8 cellular contexts compared by ENCODE assay signal in the genomic region with DNA sequence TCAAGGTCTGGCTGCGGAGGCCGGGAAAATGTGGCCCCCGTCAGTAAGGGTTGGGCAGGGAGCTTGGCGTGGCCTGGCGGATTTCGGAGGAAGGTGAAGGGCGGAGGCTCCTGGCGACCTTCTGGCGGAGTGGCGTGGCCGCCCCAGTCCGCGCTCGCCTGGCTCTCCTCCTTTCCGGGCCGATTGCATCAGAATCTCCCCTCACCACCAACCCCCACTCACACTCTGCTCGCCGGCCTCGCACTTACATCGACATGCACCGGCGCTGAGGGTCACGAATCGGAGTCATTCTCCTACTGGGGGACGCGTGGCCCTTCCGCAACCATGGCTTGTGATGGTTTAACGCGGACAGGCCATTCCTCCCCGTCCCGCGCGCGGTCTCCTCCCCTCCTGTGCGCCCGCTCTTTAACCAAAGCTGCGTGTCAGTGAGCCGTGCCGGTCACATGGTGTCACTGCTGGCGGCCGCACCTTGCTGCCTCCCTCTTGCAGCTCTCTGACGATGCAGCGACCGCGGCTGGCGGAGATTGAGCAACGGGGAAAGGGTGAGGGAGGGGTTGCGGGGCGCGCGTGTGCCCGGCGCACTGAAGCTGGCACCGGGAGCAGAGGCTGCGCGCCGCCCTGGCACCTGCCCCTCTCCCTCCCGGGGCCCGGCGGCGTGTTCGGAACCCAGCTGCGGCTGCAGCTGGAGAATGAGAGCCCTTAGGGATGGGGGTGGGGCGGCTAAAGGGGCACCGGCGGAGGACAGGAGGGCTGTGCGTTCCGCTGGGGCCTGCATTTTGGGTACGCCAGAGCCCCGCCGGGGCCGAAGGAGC. TPM values are rescaled to one million over a fixed set of nuclear protein-coding genes. Genes with fewer than 3 reads are reported as not detected.
DNase-seq lines count a peak whose midpoint lies in the region; ATAC-seq and TF ChIP-seq lines count a peak whose summit lies in the region.

A gene (minus strand): TSS at position 427 of the 812 bp plus-strand sequence. CDS start 29,243 bp downstream, outside the sequence.

- TF ChIP-seq POLR2A in gastroesophageal sphincter (IDR thresholded peaks at IDR 0.05) = peak; percentile 85 to 87
- TF ChIP-seq POLR2A in testis (IDR thresholded peaks at IDR 0.05) = no peak

- intact Hi-C loops in testis (cut with DNase I; ENCODE audit: low total_unique reads) = no loop called here

- no CpG with 5 or more reads among the region's 72 CpGs for WGBS in gastroesophageal sphincter (ENCODE audit: low coverage in 1 of 2), 2 donors
- 0% methylated on average over 5 to 72 of the region's 72 CpGs for WGBS in testis, 2 donors

- H3K9ac ChIP-seq in DND-41 (ENCODE audit: low read depth, low read length) = peak within 1 kb of the TSS; percentile 61

- peak within 1 kb of the TSS; percentile 52 to 74; a peak in 3 of 4 replicates for H3K4me3 ChIP-seq in DND-41 (ENCODE audit: low read depth in 1 of 2, low read length in 2 of 2)
- H3K4me3 ChIP-seq in gastroesophageal sphincter = peak within 1 kb of the TSS; percentile 63 to 69
- peak within 1 kb of the TSS; percentile 41 to 68 for H3K4me3 ChIP-seq in testis

- peak within 1 kb of the TSS; percentile 81 for H3K4me2 ChIP-seq in DND-41 (ENCODE audit: insufficient read depth, low read length)

- H4K20me1 ChIP-seq in DND-41 (ENCODE audit: insufficient read depth, low read length) = no peaks in the 10 kb centered on the region

- H3K9me3 ChIP-seq in DND-41 (ENCODE audit: insufficient read depth, low read length, severe bottlenecking) (peaks cover 2% of the 10 kb centered on the region), gastroesophageal sphincter (no peaks in the 10 kb centered on the region), testis (no peaks in the 10 kb centered on the region)

- no peaks in the 10 kb centered on the region; the same call in 1 of the 2 replicates for H3K36me3 ChIP-seq in DND-41 (ENCODE audit: insufficient read depth, low read length)
- no peaks in the 10 kb centered on the region for H3K36me3 ChIP-seq in gastroesophageal sphincter
- no peaks in the 10 kb centered on the region for H3K36me3 ChIP-seq in testis (ENCODE audit: low read depth, missing control alignments)

- TF ChIP-seq CTCF in DND-41 (IDR thresholded peaks at IDR 0.05; ENCODE audit: borderline replicate concordance, extremely low read depth, low read length, poor library complexity, severe bottlenecking) = peak; percentile 31
- peak in 1 of 4 experiments; percentile 16 for TF ChIP-seq CTCF in gastroesophageal sphincter (IDR thresholded peaks at IDR 0.05)
- no peak for TF ChIP-seq CTCF in testis (IDR thresholded peaks at IDR 0.05)

- DNase-seq in DND-41 = peak; percentile 73
- DNase-seq in KG1 (lab: John Stamatoyannopoulos, UW) = peak; percentile 61
- DNase-seq in RPMI7951 (ENCODE audit: low read depth) = peak; percentile 56
- DNase-seq in activated effector memory CD4-positive, alpha-beta T cell treated with Interleukin-2 at 50 U/mL for 16 hours = peak; percentile 83
- peak in 55 of 56 donors; percentile 26 to 90 (median 69) for DNase-seq in nucleus accumbens (lab: John Stamatoyannopoulos, UW)
- DNase-seq in testis = peak; percentile 74

- peak within 1 kb of the TSS; percentile 74 for H3K27ac ChIP-seq in DND-41 (ENCODE audit: low read length)
- H3K27ac ChIP-seq in gastroesophageal sphincter = peak within 1 kb of the TSS; percentile 89 to 95 (median 91)
- no peak within 1 kb of the TSS for H3K27ac ChIP-seq in testis

- TF ChIP-seq EP300 in gastroesophageal sphincter (IDR thresholded peaks at IDR 0.05) = no peak

- H3K27me3 ChIP-seq in DND-41 (ENCODE audit: insufficient read depth, low read length, poor library complexity) = no peaks in the 10 kb centered on the region
- H3K27me3 ChIP-seq in gastroesophageal sphincter = peaks cover 7% of the 10 kb centered on the region
- no peaks in the 10 kb centered on the region for H3K27me3 ChIP-seq in testis

- H3K4me1 ChIP-seq in DND-41 (ENCODE audit: insufficient read depth, low read length) (peaks cover 35% of the 10 kb centered on the region), gastroesophageal sphincter (peaks cover 0 to 45% (median 4%) of the 10 kb centered on the region in 3 donors), testis (no peaks in the 10 kb centered on the region)

- H2AFZ ChIP-seq in DND-41 (ENCODE audit: low read depth, low read length) = peak within 1 kb of the TSS; percentile 67

- ATAC-seq in DND-41 (ENCODE audit: insufficient read depth, low read depth) (peak; percentile 81), GM21717 (IDR thresholded peaks at IDR 0.05; ENCODE audit: unreplicated experiment) (peak; percentile 66), gastroesophageal sphincter (peak; percentile 90)

- H3K79me2 ChIP-seq in DND-41 (ENCODE audit: insufficient read depth, low read length) = peaks cover 31% of the 10 kb centered on the region

RNA-seq across cellular contexts. Expression of the gene that starts here (rescaled TPM):
- 6.2 and 7.3 TPM in 2 replicates for total RNA-seq in RPMI7951 (2014; rRNA removed; shearing (Covaris generic))
- 100 to 1,000 TPM; 175 to 273 (median 195) TPM for total RNA-seq in gastroesophageal sphincter
- total RNA-seq in testis = 1 to 10 TPM; 1.6 to 8.7 TPM
- polyA plus RNA-seq in testis (ENCODE audit: insufficient read depth, low read depth, low replicate concordance) = 4.0 TPM

Comparison
In these comparisons a context has a peak if more than half of its experiments do, and no peak if none do; other contexts are left out.
1. RNA of the gene that starts here (total RNA-seq): 175 to 273 TPM in gastroesophageal sphincter; 1.6 to 8.7 TPM in testis and 6.2 to 7.3 TPM in RPMI7951; every median in the first group is over 10 times any median in the second.
2. H3K27ac ChIP-seq: peak in DND-41 (single experiment) and gastroesophageal sphincter (4 of 4); none in testis (0 of 2).
3. Peak in every context shown above with its lines, with median percentiles within 50 percentile points of each other: ATAC-seq, DNase-seq and H3K4me3 ChIP-seq.